ENCODE assay signal across 25 cellular contexts in genomic region chr9:13284011-13284410, GRCh38. TPM values are rescaled to one million over a fixed set of nuclear protein-coding genes. Genes with fewer than 3 reads are reported as not detected.
DNase-seq lines count a peak whose midpoint lies in the region; TF ChIP-seq lines count a peak whose summit lies in the region.
"Had no signal": no experiment of that assay in that cellular context is flagged by ENCODE, and none has a peak within 500 bp of the region (broad histone marks: within the 10 kb centered on the region; RNA-seq: fewer than 3 reads in every experiment).

No MANE protein-coding gene starts in this region.

- no peaks in the 10 kb centered on the region for H4K20me1 ChIP-seq in smooth muscle cell (ENCODE audit: low read depth)

- H3K4me1 ChIP-seq in HEK293 (ENCODE audit: control insufficient read depth, insufficient read depth, low read length) (peaks cover 3% of the 10 kb centered on the region; the same call in 1 of the 2 replicates), smooth muscle cell (ENCODE audit: low read depth) (peaks cover 24% of the 10 kb centered on the region)

- no peak overlapping the region for H2AFZ ChIP-seq in smooth muscle cell (ENCODE audit: low read depth)
- H2AFZ ChIP-seq: GM23338 had no signal

- peaks cover 12% of the 10 kb centered on the region for H3F3A ChIP-seq in smooth muscle cell (ENCODE audit: low read depth)

- DNase-seq in amniotic epithelial cell (ENCODE audit: low read depth) (peak; percentile 38), iris pigment epithelial cell (ENCODE audit: low read depth) (peak; percentile 64), smooth muscle cell (lab: John Stamatoyannopoulos, UW; ENCODE audit: unreplicated experiment) (no peak), NCI-H146 treated with DMSO at 0.1 percent for 48 hours (lab: John Stamatoyannopoulos, UW; ENCODE audit: unreplicated experiment) (no peak), hepatic stellate cell (ENCODE audit: low spot score) (no peak), T1000 (lab: John Stamatoyannopoulos, UW) (no peak)
- DNase-seq: C1 segment of cervical spinal cord; CD4-positive, alpha-beta memory T cell; COR-L47; DMS53; EL; GDM1; Karpas-422; NCI-H1092 treated with DMSO at 0.1 percent for 48 hours; NCI-H1436; NCI-H187 treated with DMSO at 0.1 percent for 48 hours; NCI-H446; NCI-H524 treated with DMSO at 0.1 percent for 48 hours; SHP77 had no signal

- no peak overlapping the region for H3K27ac ChIP-seq in HEK293 (ENCODE audit: extremely low read depth, low read depth, low read length)
- no peak overlapping the region for H3K27ac ChIP-seq in smooth muscle cell (ENCODE audit: low read depth)
- H3K27ac ChIP-seq: RWPE1 had no signal

- H3K4me2 ChIP-seq in smooth muscle cell = peak overlapping the region; percentile 64
- H3K4me2 ChIP-seq: GM23338 had no signal

- H3K9me3 ChIP-seq in HEK293 (ENCODE audit: control insufficient read depth, insufficient read depth, low read depth, low read length) = no peaks in the 10 kb centered on the region
- no peaks in the 10 kb centered on the region for H3K9me3 ChIP-seq in smooth muscle cell (replicated peaks; ENCODE audit: low read depth)
- H3K9me3 ChIP-seq: HAP-1 had no signal

- no peak for TF ChIP-seq CTCF in HEK293 (tag by site-specific recombination; IDR thresholded peaks at IDR 0.05)
- no peak for TF ChIP-seq CTCF in smooth muscle cell (IDR thresholded peaks at IDR 0.05; ENCODE audit: borderline replicate concordance, insufficient read depth, poor library complexity, severe bottlenecking)

- H3K36me3 ChIP-seq in HEK293 (ENCODE audit: control insufficient read depth in 2 of 2, insufficient read depth in 1 of 2, low read length in 2 of 2) = no peaks in the 10 kb centered on the region
- no peaks in the 10 kb centered on the region for H3K36me3 ChIP-seq in smooth muscle cell (ENCODE audit: low read depth)
- H3K36me3 ChIP-seq: HAP-1 had no signal

- H3K79me2 ChIP-seq in smooth muscle cell (ENCODE audit: low read depth) = no peaks in the 10 kb centered on the region

- 42% methylated on average over 3 of the region's 3 CpGs for WGBS in smooth muscle cell (ENCODE audit: low lambda C conversion rate)

- POLR2A ChIA-PET in HEK293 (lab: Yijun Ruan, JAX) = interaction anchor here (0.6 to 1.4 kb wide), 2 partner anchors 9 to 340 kb away, joined by 5 to 6 read pairs; no protein-coding TSS in a partner anchor

- no peak overlapping the region for H3K4me3 ChIP-seq in HEK293 (ENCODE audit: low read depth, low read length)
- H3K4me3 ChIP-seq in smooth muscle cell = no peak overlapping the region
- H3K4me3 ChIP-seq: GM12878, GM23338, HAP-1 had no signal

- no peak overlapping the region for H3K9ac ChIP-seq in smooth muscle cell (ENCODE audit: low read depth)

- no peaks in the 10 kb centered on the region for H3K27me3 ChIP-seq in smooth muscle cell (ENCODE audit: low read depth)

- CTCF ChIA-PET in HEK293 (lab: Yijun Ruan, JAX) = interaction anchor here (0.8 kb wide), 1 partner anchor 71 kb away, joined by 5 read pairs; no protein-coding TSS in a partner anchor

TF ChIP-seq in HEK293, 187 proteins besides CTCF, POLR2A, EP300 and RAD21:
- TF ChIP-seq BCL6B (tag by site-specific recombination; IDR thresholded peaks at IDR 0.05) (0 out of 2 replicates have a peak, but pooled peaks have one; percentile 15), ELK4 (IDR thresholded peaks at IDR 0.05; ENCODE audit: borderline replicate concordance, low read depth, low read length) (no peak)

RNA-seq across cellular contexts. Expression of gene MPDZ, which starts 4.5 kb away (rescaled TPM):
- total RNA-seq in smooth muscle cell = 48.6 and 69.5 TPM in 2 replicates
- 16.2 and 19.2 TPM in 2 replicates for polyA plus RNA-seq in smooth muscle cell
- total RNA-seq: CD4-positive, alpha-beta memory T cell; HT-29 had no signal
- polyA plus RNA-seq: CD4-positive, alpha-beta memory T cell; GM12878 had no signal

Comparison
In these comparisons a context has a peak if more than half of its experiments do, and no peak if none do; other contexts are left out.
1. DNase-seq: peak in amniotic epithelial cell (single experiment) and iris pigment epithelial cell (single experiment); none in smooth muscle cell (single experiment), NCI-H146 treated with DMSO at 0.1 percent for 48 hours (single experiment), hepatic stellate cell (single experiment) and T1000 (single experiment).